15 cellular contexts compared by ENCODE assay signal in the genomic region with DNA sequence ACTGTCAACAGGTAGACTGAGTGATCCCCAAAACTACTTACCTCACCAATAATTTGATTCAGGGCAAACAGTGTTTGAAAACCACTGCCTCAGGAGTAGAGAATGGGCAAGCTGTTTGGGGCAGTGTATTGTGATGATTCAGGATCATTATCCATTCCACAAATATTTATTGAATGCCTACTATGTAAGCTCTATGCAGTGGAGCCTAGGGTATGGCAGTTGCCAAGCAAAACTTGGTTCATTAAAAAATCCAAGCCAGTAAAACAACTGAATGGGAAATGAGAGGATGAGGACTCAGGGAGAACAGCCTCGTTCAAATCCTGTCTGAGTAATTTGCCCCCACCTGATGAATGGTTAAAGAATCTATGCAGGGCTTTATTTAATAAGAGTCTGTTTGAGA.
DNase-seq lines count a peak whose midpoint lies in the region; ATAC-seq and TF ChIP-seq lines count a peak whose summit lies in the region.
"Had no signal": no experiment of that assay in that cellular context is flagged by ENCODE, and none has a peak within 500 bp of the region (broad histone marks: within the 10 kb centered on the region; RNA-seq: fewer than 3 reads in every experiment).

No MANE protein-coding gene starts in this region.

- DNase-seq in HS-5 (ENCODE audit: low read depth): peak; percentile 92
- peak; percentile 59 for DNase-seq in astrocyte of the spinal cord (ENCODE audit: low read depth, low spot score)
- no peak for DNase-seq in stimulated activated effector memory CD8-positive, alpha-beta T cell treated with anti-CD3 and anti-CD28 coated beads, Interleukin-12 subunit alpha, Interleukin-12 subunit beta, amount 100 ng/mL, for 72 hours (ENCODE audit: low spot score in 2 of 2)
- no peak for DNase-seq in naive thymus-derived CD4-positive, alpha-beta T cell
- DNase-seq: activated CD4-positive, alpha-beta memory T cell treated with anti-CD3 and anti-CD28 coated beads for 36 hours; activated naive CD8-positive, alpha-beta T cell treated with anti-CD3 and anti-CD28 coated beads for 36 hours; activated T-cell treated with anti-CD3 and anti-CD28 coated beads, Interleukin-2, amount 50 U/mL, for 72 hours; CD4-positive, CD25-positive, alpha-beta regulatory T cell; DMS79; endodermal cell; H7 had no signal

- ATAC-seq in stimulated activated effector memory CD8-positive, alpha-beta T cell treated with anti-CD3 and anti-CD28 coated beads, Interleukin-12 subunit alpha, Interleukin-12 subunit beta, amount 100 ng/mL, for 72 hours: no peak
- ATAC-seq in naive thymus-derived CD4-positive, alpha-beta T cell: no peak
- no peak for ATAC-seq in HG03159 (IDR thresholded peaks at IDR 0.05; ENCODE audit: unreplicated experiment)
- ATAC-seq: activated T-cell treated with anti-CD3 and anti-CD28 coated beads, Interleukin-2, amount 50 U/mL, for 72 hours; K562 had no signal

- TF ChIP-seq CTCF in astrocyte of the spinal cord (IDR thresholded peaks at IDR 0.05; ENCODE audit: low read depth, low read length): no peak

- no peaks in the 10 kb centered on the region for H3K4me1 Mint-ChIP-seq in stimulated activated effector memory CD8-positive, alpha-beta T cell treated with anti-CD3 and anti-CD28 coated beads, Interleukin-12 subunit alpha, Interleukin-12 subunit beta, amount 100 ng/mL, for 72 hours
- peaks cover 0 to 4% (median 0%) of the 10 kb centered on the region in 7 donors for H3K4me1 Mint-ChIP-seq in naive thymus-derived CD4-positive, alpha-beta T cell

- peaks cover 14 to 43% (median 17%) of the 10 kb centered on the region in 5 donors for H3K27me3 Mint-ChIP-seq in naive thymus-derived CD4-positive, alpha-beta T cell

- no peak overlapping the region for H3K9ac ChIP-seq in BLaER1 treated with 17β-estradiol and CSF1 and Interleukin-3, amounts not matched to agents 10 nM and 100 nM

- no peaks in the 10 kb centered on the region for H3K36me3 ChIP-seq in BLaER1 treated with 17β-estradiol and CSF1 and Interleukin-3, amounts not matched to agents 10 nM and 100 nM
- H3K36me3 ChIP-seq in neuron (ENCODE audit: insufficient read depth, low read length): no peaks in the 10 kb centered on the region
- H3K36me3 ChIP-seq in naive thymus-derived CD4-positive, alpha-beta T cell (ENCODE audit: control insufficient read depth in 2 of 3, insufficient read depth in 3 of 3, low read length in 3 of 3): no peaks in the 10 kb centered on the region

- peaks cover 25 to 72% (median 61%) of the 10 kb centered on the region in 10 experiments for H3K4me1 ChIP-seq in BLaER1 treated with 17β-estradiol and CSF1 and Interleukin-3, amounts not matched to agents 10 nM and 100 nM
- peaks cover 58% of the 10 kb centered on the region for H3K4me1 ChIP-seq in neuron (ENCODE audit: insufficient read depth, low read length)
- H3K4me1 ChIP-seq in naive thymus-derived CD4-positive, alpha-beta T cell (ENCODE audit: control insufficient read depth in 2 of 2, insufficient read depth in 2 of 2, low read length in 2 of 2): no peaks in the 10 kb centered on the region

- no peaks in the 10 kb centered on the region for H3K36me3 Mint-ChIP-seq in stimulated activated effector memory CD8-positive, alpha-beta T cell treated with anti-CD3 and anti-CD28 coated beads, Interleukin-12 subunit alpha, Interleukin-12 subunit beta, amount 100 ng/mL, for 72 hours
- H3K36me3 Mint-ChIP-seq in naive thymus-derived CD4-positive, alpha-beta T cell: peaks cover 0 to 3% (median 0%) of the 10 kb centered on the region in 5 donors
- H3K36me3 Mint-ChIP-seq: activated CD4-positive, alpha-beta memory T cell treated with anti-CD3 and anti-CD28 coated beads for 36 hours; activated naive CD8-positive, alpha-beta T cell treated with anti-CD3 and anti-CD28 coated beads for 36 hours; CD4-positive, CD25-positive, alpha-beta regulatory T cell had no signal

- in situ Hi-C loops in astrocyte of the spinal cord (cut with HindIII; ENCODE audit: low sequenced_read_pairs): no loop called here

- H3K27me3 ChIP-seq in BLaER1 treated with 17β-estradiol and CSF1 and Interleukin-3, amounts not matched to agents 10 nM and 100 nM: no peaks in the 10 kb centered on the region
- H3K27me3 ChIP-seq in neuron (ENCODE audit: insufficient read depth, low read length): no peaks in the 10 kb centered on the region
- H3K27me3 ChIP-seq in naive thymus-derived CD4-positive, alpha-beta T cell (ENCODE audit: control insufficient read depth in 2 of 2, insufficient read depth in 2 of 2, low read length in 2 of 2): no peaks in the 10 kb centered on the region

- H4K20me1 ChIP-seq in BLaER1 treated with 17β-estradiol and CSF1 and Interleukin-3, amounts not matched to agents 10 nM and 100 nM: no peaks in the 10 kb centered on the region

- H3K4me2 ChIP-seq in BLaER1 treated with 17β-estradiol and CSF1 and Interleukin-3, amounts not matched to agents 10 nM and 100 nM: peak overlapping the region in 8 of 11 experiments; percentile 76 to 88 (median 85); a peak in 11 of 22 replicates

- intact Hi-C loops in naive thymus-derived CD4-positive, alpha-beta T cell (cut with micrococcal nuclease): no loop called here

- H2AFZ ChIP-seq in neuron (ENCODE audit: low read depth, low read length): no peak overlapping the region

- peaks cover 0 to 23% (median 13%) of the 10 kb centered on the region in 11 experiments; a peak in 10 of 22 replicates for H3K9me3 ChIP-seq in BLaER1 treated with 17β-estradiol and CSF1 and Interleukin-3, amounts not matched to agents 10 nM and 100 nM (replicated peaks in 1 of 11)
- H3K9me3 ChIP-seq in neuron (ENCODE audit: low read length): no peaks in the 10 kb centered on the region
- H3K9me3 ChIP-seq in naive thymus-derived CD4-positive, alpha-beta T cell (ENCODE audit: control insufficient read depth in 2 of 3, low read length in 3 of 3): no peaks in the 10 kb centered on the region

- no peaks in the 10 kb centered on the region for H3K9me3 Mint-ChIP-seq in stimulated activated effector memory CD8-positive, alpha-beta T cell treated with anti-CD3 and anti-CD28 coated beads, Interleukin-12 subunit alpha, Interleukin-12 subunit beta, amount 100 ng/mL, for 72 hours
- H3K9me3 Mint-ChIP-seq in naive thymus-derived CD4-positive, alpha-beta T cell: no peaks in the 10 kb centered on the region
- H3K9me3 Mint-ChIP-seq: activated CD4-positive, alpha-beta memory T cell treated with anti-CD3 and anti-CD28 coated beads for 36 hours; activated naive CD8-positive, alpha-beta T cell treated with anti-CD3 and anti-CD28 coated beads for 36 hours; activated T-cell treated with anti-CD3 and anti-CD28 coated beads, Interleukin-2, amount 50 U/mL, for 72 hours; endodermal cell had no signal

- POLR2A ChIA-PET in naive thymus-derived CD4-positive, alpha-beta T cell (lab: Charles Lee): no interaction called here

- H3K27ac ChIP-seq in BLaER1 treated with 17β-estradiol and CSF1 and Interleukin-3, amounts not matched to agents 10 nM and 100 nM: 0 out of 22 replicates have a peak overlapping the region, but pooled peaks of 1 of the 11 experiments have one; percentile 25
- no peak overlapping the region for H3K27ac ChIP-seq in naive thymus-derived CD4-positive, alpha-beta T cell (ENCODE audit: low read depth, low read length)

- H3K27ac Mint-ChIP-seq in stimulated activated effector memory CD8-positive, alpha-beta T cell treated with anti-CD3 and anti-CD28 coated beads, Interleukin-12 subunit alpha, Interleukin-12 subunit beta, amount 100 ng/mL, for 72 hours: no peak overlapping the region
- H3K27ac Mint-ChIP-seq in naive thymus-derived CD4-positive, alpha-beta T cell: no peak overlapping the region
- H3K27ac Mint-ChIP-seq: activated CD4-positive, alpha-beta memory T cell treated with anti-CD3 and anti-CD28 coated beads for 36 hours; activated naive CD8-positive, alpha-beta T cell treated with anti-CD3 and anti-CD28 coated beads for 36 hours; activated T-cell treated with anti-CD3 and anti-CD28 coated beads, Interleukin-2, amount 50 U/mL, for 72 hours; CD4-positive, CD25-positive, alpha-beta regulatory T cell; endodermal cell had no signal

- CTCF ChIA-PET in naive thymus-derived CD4-positive, alpha-beta T cell (lab: Charles Lee): no interaction called here

- no peak overlapping the region for H3K4me3 Mint-ChIP-seq in stimulated activated effector memory CD8-positive, alpha-beta T cell treated with anti-CD3 and anti-CD28 coated beads, Interleukin-12 subunit alpha, Interleukin-12 subunit beta, amount 100 ng/mL, for 72 hours
- H3K4me3 Mint-ChIP-seq in naive thymus-derived CD4-positive, alpha-beta T cell: no peak overlapping the region
- H3K4me3 Mint-ChIP-seq: activated CD4-positive, alpha-beta memory T cell treated with anti-CD3 and anti-CD28 coated beads for 36 hours; activated naive CD8-positive, alpha-beta T cell treated with anti-CD3 and anti-CD28 coated beads for 36 hours; activated T-cell treated with anti-CD3 and anti-CD28 coated beads, Interleukin-2, amount 50 U/mL, for 72 hours; CD4-positive, CD25-positive, alpha-beta regulatory T cell; endodermal cell had no signal

- H3K4me3 ChIP-seq in BLaER1 treated with 17β-estradiol and CSF1 and Interleukin-3, amounts not matched to agents 10 nM and 100 nM: no peak overlapping the region
- H3K4me3 ChIP-seq in astrocyte of the spinal cord (ENCODE audit: low read depth, low read length): no peak overlapping the region
- H3K4me3 ChIP-seq in neuron (ENCODE audit: low read length): peak overlapping the region; percentile 3
- no peak overlapping the region for H3K4me3 ChIP-seq in naive thymus-derived CD4-positive, alpha-beta T cell (ENCODE audit: low read length)
- H3K4me3 ChIP-seq: K562 had no signal

Comparison
In these comparisons a context has a peak if more than half of its experiments do, and no peak if none do; other contexts are left out.
1. DNase-seq: peak in HS-5 (single experiment) and astrocyte of the spinal cord (single experiment); none in stimulated activated effector memory CD8-positive, alpha-beta T cell treated with anti-CD3 and anti-CD28 coated beads, Interleukin-12 subunit alpha, Interleukin-12 subunit beta, amount 100 ng/mL, for 72 hours (0 of 2) and naive thymus-derived CD4-positive, alpha-beta T cell (0 of 9).